Comparison of ENCODE assay signal across 23 cellular contexts in the genomic region with DNA sequence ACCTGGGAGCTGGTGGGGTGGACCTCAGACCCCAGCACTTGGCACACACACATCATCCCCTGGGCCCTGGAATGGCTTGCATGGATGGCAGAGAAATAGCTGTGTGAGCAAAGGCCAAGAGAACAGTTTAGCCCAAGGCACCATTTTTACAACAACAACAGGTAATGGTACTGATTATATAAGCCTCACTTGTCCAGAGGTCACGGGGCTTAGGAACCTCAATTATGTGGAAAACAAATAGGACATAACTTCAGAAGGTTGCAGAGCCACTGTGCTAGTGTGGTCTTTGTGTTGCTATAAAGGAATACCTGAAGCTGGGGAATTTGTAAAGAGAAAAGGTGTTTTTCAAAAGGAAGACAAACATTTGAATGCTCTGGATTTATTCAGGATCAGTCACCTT. TPM values are rescaled to one million over a fixed set of nuclear protein-coding genes. Genes with fewer than 3 reads are reported as not detected.
"Had no signal": no experiment of that assay in that cellular context is flagged by ENCODE, and none has a peak within 500 bp of the region (broad histone marks: within the 10 kb centered on the region; RNA-seq: fewer than 3 reads in every experiment).

No MANE protein-coding gene starts in this region.

- ATAC-seq: left cardiac atrium; left lung; naive thymus-derived CD8-positive, alpha-beta T cell; pancreas; stimulated activated naive CD8-positive, alpha-beta T cell treated with anti-CD3 and anti-CD28 coated beads, Interleukin-15, Interleukin-2, amounts not matched to agents 100 U/mL and 50 U/mL, for 24 hours had no signal

- H3K9me3 ChIP-seq: left lung, pancreas, right atrium auricular region, sigmoid colon, spleen, testis, tibial artery, upper lobe of left lung had no signal

- H3K36me3 ChIP-seq: left lung, pancreas, right atrium auricular region, sigmoid colon, spleen, tibial artery, upper lobe of left lung had no signal

- H3K36me3 Mint-ChIP-seq: naive thymus-derived CD8-positive, alpha-beta T cell; stimulated activated memory B cell treated with anti-CD40 and anti-IgM and Interleukin-4, amounts not matched to agents 10 μg/mL and 1 μg/mL and 100 μg/mL, for 72 hours had no signal

- H3K4me1 ChIP-seq: spleen had no signal

- H3K4me1 Mint-ChIP-seq: naive thymus-derived CD8-positive, alpha-beta T cell had no signal

- H3K4me3 ChIP-seq: left lung, pancreas, right atrium auricular region, sigmoid colon, skin epidermis, spleen, testis, tibial artery, upper lobe of left lung had no signal

- DNase-seq: cerebellar nuclear complex; cortex of kidney; head of caudate nucleus; kidney; left cardiac atrium; left lung; mammary epithelial cell; naive thymus-derived CD8-positive, alpha-beta T cell; nephron progenitor cell; occipital lobe; sigmoid colon; spleen; stimulated activated CD4-positive, alpha-beta T cell treated with anti-CD3 and anti-CD28 coated beads, Interleukin-4, amount 100 ng/mL, for 4 hours; stimulated activated naive CD8-positive, alpha-beta T cell treated with anti-CD3 and anti-CD28 coated beads, Interleukin-15, Interleukin-2, amounts not matched to agents 100 U/mL and 50 U/mL, for 24 hours; substantia nigra; testis; tibial artery; upper lobe of left lung had no signal

- H3K27ac ChIP-seq: left lung, pancreas, right atrium auricular region, sigmoid colon, skin epidermis, spleen, testis, tibial artery, upper lobe of left lung had no signal

- H3K4me3 Mint-ChIP-seq: naive thymus-derived CD8-positive, alpha-beta T cell; nephron progenitor cell; stimulated activated memory B cell treated with anti-CD40 and anti-IgM and Interleukin-4, amounts not matched to agents 10 μg/mL and 1 μg/mL and 100 μg/mL, for 72 hours had no signal

- H3K27ac Mint-ChIP-seq: naive thymus-derived CD8-positive, alpha-beta T cell; nephron progenitor cell; progenitor cell of endocrine pancreas; stimulated activated memory B cell treated with anti-CD40 and anti-IgM and Interleukin-4, amounts not matched to agents 10 μg/mL and 1 μg/mL and 100 μg/mL, for 72 hours had no signal

- H3K9me3 Mint-ChIP-seq: naive thymus-derived CD8-positive, alpha-beta T cell; nephron progenitor cell; stimulated activated memory B cell treated with anti-CD40 and anti-IgM and Interleukin-4, amounts not matched to agents 10 μg/mL and 1 μg/mL and 100 μg/mL, for 72 hours had no signal

- H3K27me3 ChIP-seq: left lung, pancreas, right atrium auricular region, sigmoid colon, testis, tibial artery, upper lobe of left lung had no signal

- H3K27me3 Mint-ChIP-seq: progenitor cell of endocrine pancreas had no signal

RNA-seq across cellular contexts. Expression of a gene that starts 13.2 kb away (rescaled TPM):
- total RNA-seq: naive thymus-derived CD8-positive, alpha-beta T cell; occipital lobe had no signal
